In the genomic region with DNA sequence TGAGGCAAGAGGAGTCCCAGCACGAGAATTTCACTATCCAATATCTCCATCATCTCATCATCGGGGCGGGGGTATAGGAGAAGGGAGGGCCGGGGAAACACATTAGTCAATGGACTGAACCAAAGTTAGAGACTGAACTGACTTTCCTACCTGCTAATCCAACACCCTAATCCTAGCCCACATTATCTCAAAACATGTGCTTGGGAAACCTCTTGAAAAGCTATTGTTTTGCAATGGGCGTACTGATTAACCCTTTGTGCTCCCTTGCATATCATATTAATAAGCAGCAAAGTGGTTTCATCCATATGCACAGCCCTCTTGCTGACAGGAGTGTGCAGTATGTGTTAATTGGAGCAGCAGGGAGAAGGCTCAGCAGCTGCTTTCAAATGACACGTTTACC, we compare ENCODE assay signal across 15 cellular contexts.
DNase-seq lines count a peak whose midpoint lies in the region; ATAC-seq and TF ChIP-seq lines count a peak whose summit lies in the region.
"Had no signal": no experiment of that assay in that cellular context is flagged by ENCODE, and none has a peak within 500 bp of the region (broad histone marks: within the 10 kb centered on the region; RNA-seq: fewer than 3 reads in every experiment).

No MANE protein-coding gene starts in this region.

- H3K9me3 Mint-ChIP-seq in GM23338: no peaks in the 10 kb centered on the region; the same call in 1 of the 3 replicates
- no peaks in the 10 kb centered on the region for H3K9me3 Mint-ChIP-seq in activated T-helper 17 cell treated with anti-CD3 and anti-CD28 coated beads, Interleukin-2, amount 50 U/mL, for 72 hours
- H3K9me3 Mint-ChIP-seq: central memory CD8-positive, alpha-beta T cell had no signal

- no peak overlapping the region for H3K27ac ChIP-seq in GM23338 (ENCODE audit: low read depth)
- H3K27ac ChIP-seq in thyroid gland: no peak overlapping the region
- H3K27ac ChIP-seq: skin epidermis had no signal

- no peaks in the 10 kb centered on the region for H3K79me2 ChIP-seq in GM23338 (replicated peaks; ENCODE audit: insufficient read depth)

- no peak overlapping the region for H3K27ac Mint-ChIP-seq in GM23338
- H3K27ac Mint-ChIP-seq in activated T-helper 17 cell treated with anti-CD3 and anti-CD28 coated beads, Interleukin-2, amount 50 U/mL, for 72 hours: no peak overlapping the region
- H3K27ac Mint-ChIP-seq: activated naive CD8-positive, alpha-beta T cell treated with anti-CD3 and anti-CD28 coated beads, Interleukin-2, amount 10 ng/mL, durations not matched to agents 7 days and 5 days had no signal

- DNase-seq in GM23338 (ENCODE audit: low spot score) (peak; percentile 15), NCI-H1930 (lab: John Stamatoyannopoulos, UW) (peak; percentile 49 to 65), NCI-H524 (lab: John Stamatoyannopoulos, UW) (peak; percentile 90 to 98), GM13976 (ENCODE audit: low spot score) (no peak), thyroid gland (no peak), foreskin fibroblast (no peak)
- DNase-seq: activated CD4-positive, alpha-beta T cell treated with anti-CD3 and anti-CD28 coated beads for 4 hours; activated naive CD8-positive, alpha-beta T cell treated with anti-CD3 and anti-CD28 coated beads, Interleukin-2, amount 10 ng/mL, durations not matched to agents 7 days and 5 days; activated T-cell treated with anti-CD3 and anti-CD28 coated beads, Interleukin-2, amount 50 U/mL, for 1 hour; NCI-H226; stimulated activated naive CD4-positive, alpha-beta T cell treated with Interleukin-2 at 50 U/mL for 16 hours had no signal

- TF ChIP-seq CTCF in GM23338 (conservative IDR thresholded peaks at IDR 0.05; ENCODE audit: low read depth in 2 of 2) (no peak), GM13976 (IDR thresholded peaks at IDR 0.05; ENCODE audit: borderline replicate concordance, control extremely low read depth, extremely low read depth, insufficient read depth, missing control alignments) (no peak), thyroid gland (IDR thresholded peaks at IDR 0.05) (no peak), foreskin fibroblast (IDR thresholded peaks at IDR 0.05; ENCODE audit: low read depth, low read length) (no peak)

- peak; percentile 54 for ATAC-seq in GM23338
- no peak for ATAC-seq in activated T-helper 17 cell treated with anti-CD3 and anti-CD28 coated beads, Interleukin-2, amount 50 U/mL, for 72 hours (replicated peaks)

- no peak overlapping the region for H3K9ac ChIP-seq in endocrine pancreas (ENCODE audit: control insufficient read depth, insufficient read depth, low read length)

- H3F3A ChIP-seq in GM23338 (replicated peaks; ENCODE audit: low read depth): no peaks in the 10 kb centered on the region

- H3K36me3 ChIP-seq in GM23338 (ENCODE audit: insufficient read depth) (no peaks in the 10 kb centered on the region), endocrine pancreas (ENCODE audit: control insufficient read depth, insufficient read depth, low read length) (no peaks in the 10 kb centered on the region), thyroid gland (no peaks in the 10 kb centered on the region)

- no peaks in the 10 kb centered on the region for H3K9me2 ChIP-seq in GM23338 (ENCODE audit: insufficient read depth)

- WGBS in thyroid gland, 2 donors: 45 to 55% methylated on average over 6 of the region's 6 CpGs

- H3K4me2 ChIP-seq in GM23338: peak overlapping the region; percentile 60; the same call in 1 of the 2 replicates

- H3K9me3 ChIP-seq in endocrine pancreas (ENCODE audit: control insufficient read depth, low read length) (no peaks in the 10 kb centered on the region), thyroid gland (no peaks in the 10 kb centered on the region)

- H3K27me3 Mint-ChIP-seq in GM23338 (ENCODE audit: insufficient read depth, low read depth, poor library complexity): no peaks in the 10 kb centered on the region
- peaks cover 3% of the 10 kb centered on the region for H3K27me3 Mint-ChIP-seq in activated T-helper 17 cell treated with anti-CD3 and anti-CD28 coated beads, Interleukin-2, amount 50 U/mL, for 72 hours

- H3K4me1 ChIP-seq in GM23338 (ENCODE audit: insufficient read depth) (peaks cover 33% of the 10 kb centered on the region), endocrine pancreas (ENCODE audit: control insufficient read depth, insufficient read depth, low read length) (peaks cover 12% of the 10 kb centered on the region), thyroid gland (no peaks in the 10 kb centered on the region)

- no peak overlapping the region for H2AFZ ChIP-seq in GM23338

- H3K4me3 ChIP-seq in GM23338 (no peak overlapping the region), endocrine pancreas (ENCODE audit: control insufficient read depth, insufficient read depth, low read length) (peak overlapping the region; percentile 84), thyroid gland (replicated peaks in 1 of 3) (no peak overlapping the region), foreskin fibroblast (ENCODE audit: low read depth in 1 of 2, low read length in 2 of 2) (no peak overlapping the region)
- H3K4me3 ChIP-seq: skin epidermis had no signal

- H4K20me1 ChIP-seq in GM23338 (replicated peaks; ENCODE audit: insufficient read depth): no peaks in the 10 kb centered on the region

- peaks cover 27% of the 10 kb centered on the region for H3K4me1 Mint-ChIP-seq in GM23338
- no peaks in the 10 kb centered on the region for H3K4me1 Mint-ChIP-seq in activated T-helper 17 cell treated with anti-CD3 and anti-CD28 coated beads, Interleukin-2, amount 50 U/mL, for 72 hours
- H3K4me1 Mint-ChIP-seq: central memory CD8-positive, alpha-beta T cell had no signal

- intact Hi-C loops in thyroid gland (cut with DNase I): no loop called here

- no peaks in the 10 kb centered on the region for H3K36me3 Mint-ChIP-seq in GM23338 (ENCODE audit: low read depth)
- no peaks in the 10 kb centered on the region for H3K36me3 Mint-ChIP-seq in activated T-helper 17 cell treated with anti-CD3 and anti-CD28 coated beads, Interleukin-2, amount 50 U/mL, for 72 hours (ENCODE audit: low read depth)

- H3K4me3 Mint-ChIP-seq in GM23338: peak overlapping the region; percentile 25; the same call in 1 of the 3 replicates
- H3K4me3 Mint-ChIP-seq in activated T-helper 17 cell treated with anti-CD3 and anti-CD28 coated beads, Interleukin-2, amount 50 U/mL, for 72 hours: no peak overlapping the region
- H3K4me3 Mint-ChIP-seq: activated naive CD8-positive, alpha-beta T cell treated with anti-CD3 and anti-CD28 coated beads, Interleukin-2, amount 10 ng/mL, durations not matched to agents 7 days and 5 days; central memory CD8-positive, alpha-beta T cell had no signal

- no peaks in the 10 kb centered on the region for H3K27me3 ChIP-seq in GM23338 (ENCODE audit: insufficient read depth)
- H3K27me3 ChIP-seq in endocrine pancreas (ENCODE audit: control insufficient read depth, insufficient read depth, low read length): no peaks in the 10 kb centered on the region
- no peaks in the 10 kb centered on the region for H3K27me3 ChIP-seq in thyroid gland

- no peak for TF ChIP-seq POLR2A in thyroid gland (IDR thresholded peaks at IDR 0.05)

- in situ Hi-C loops in GM13976 (cut with MboI; ENCODE audit: low sequenced_read_pairs, unreplicated experiment): no loop called here

TF ChIP-seq in GM23338, 12 proteins besides CTCF, POLR2A, EP300 and RAD21 (continues in another document):
- TF ChIP-seq, protein P1, sequence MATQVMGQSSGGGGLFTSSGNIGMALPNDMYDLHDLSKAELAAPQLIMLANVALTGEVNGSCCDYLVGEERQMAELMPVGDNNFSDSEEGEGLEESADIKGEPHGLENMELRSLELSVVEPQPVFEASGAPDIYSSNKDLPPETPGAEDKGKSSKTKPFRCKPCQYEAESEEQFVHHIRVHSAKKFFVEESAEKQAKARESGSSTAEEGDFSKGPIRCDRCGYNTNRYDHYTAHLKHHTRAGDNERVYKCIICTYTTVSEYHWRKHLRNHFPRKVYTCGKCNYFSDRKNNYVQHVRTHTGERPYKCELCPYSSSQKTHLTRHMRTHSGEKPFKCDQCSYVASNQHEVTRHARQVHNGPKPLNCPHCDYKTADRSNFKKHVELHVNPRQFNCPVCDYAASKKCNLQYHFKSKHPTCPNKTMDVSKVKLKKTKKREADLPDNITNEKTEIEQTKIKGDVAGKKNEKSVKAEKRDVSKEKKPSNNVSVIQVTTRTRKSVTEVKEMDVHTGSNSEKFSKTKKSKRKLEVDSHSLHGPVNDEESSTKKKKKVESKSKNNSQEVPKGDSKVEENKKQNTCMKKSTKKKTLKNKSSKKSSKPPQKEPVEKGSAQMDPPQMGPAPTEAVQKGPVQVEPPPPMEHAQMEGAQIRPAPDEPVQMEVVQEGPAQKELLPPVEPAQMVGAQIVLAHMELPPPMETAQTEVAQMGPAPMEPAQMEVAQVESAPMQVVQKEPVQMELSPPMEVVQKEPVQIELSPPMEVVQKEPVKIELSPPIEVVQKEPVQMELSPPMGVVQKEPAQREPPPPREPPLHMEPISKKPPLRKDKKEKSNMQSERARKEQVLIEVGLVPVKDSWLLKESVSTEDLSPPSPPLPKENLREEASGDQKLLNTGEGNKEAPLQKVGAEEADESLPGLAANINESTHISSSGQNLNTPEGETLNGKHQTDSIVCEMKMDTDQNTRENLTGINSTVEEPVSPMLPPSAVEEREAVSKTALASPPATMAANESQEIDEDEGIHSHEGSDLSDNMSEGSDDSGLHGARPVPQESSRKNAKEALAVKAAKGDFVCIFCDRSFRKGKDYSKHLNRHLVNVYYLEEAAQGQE (IDR thresholded peaks at IDR 0.05; ENCODE audit: unreplicated experiment): no peak

Comparison
In these comparisons a context has a peak if more than half of its experiments do, and no peak if none do; other contexts are left out.
1. DNase-seq: peak in GM23338 (single experiment), NCI-H1930 (2 of 2) and NCI-H524 (2 of 2); none in GM13976 (single experiment), thyroid gland (0 of 2) and foreskin fibroblast (0 of 2).